In the genomic region with DNA sequence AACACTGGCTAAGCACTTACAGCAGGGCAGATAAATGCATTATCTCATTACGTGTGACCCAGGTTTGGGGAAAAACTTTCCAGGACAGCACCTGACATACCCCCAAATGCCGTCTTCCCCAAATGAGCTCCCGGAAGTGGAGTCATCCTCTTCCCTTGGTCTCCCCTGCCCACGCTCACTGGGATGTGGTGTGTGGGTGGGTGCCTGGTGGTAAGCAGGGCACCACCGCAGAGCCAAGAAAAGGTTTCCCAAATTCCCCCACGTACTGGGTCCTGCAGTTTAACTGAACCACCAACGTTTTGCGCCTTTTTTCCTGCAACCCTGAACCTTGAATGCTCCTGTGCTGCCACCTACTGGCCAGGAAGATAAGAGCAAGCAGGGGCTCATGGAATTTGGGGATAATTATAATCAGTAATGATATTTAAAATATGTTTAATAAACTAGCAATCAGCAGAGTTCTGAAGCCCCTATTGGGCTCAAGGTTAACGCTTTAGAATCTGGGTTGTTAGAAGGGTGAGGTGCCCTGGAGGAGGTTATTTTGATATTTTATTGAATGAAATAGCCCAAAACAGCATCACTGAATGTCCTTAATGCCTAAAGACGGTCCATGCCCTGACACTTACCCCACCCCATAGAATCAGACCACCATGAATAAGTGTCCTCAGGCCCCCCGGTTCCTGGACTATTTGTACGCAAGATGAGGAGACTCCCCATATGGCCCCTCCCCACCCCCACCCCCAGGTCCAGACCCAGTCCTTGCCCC, we compare ENCODE assay signal across 1 cellular context.
TF ChIP-seq lines count a peak whose summit lies in the region.

No MANE protein-coding gene starts in this region.

TF ChIP-seq in K562, 482 proteins besides CTCF, POLR2A, EP300 and RAD21 (continued from another document and continues in another):
- TF ChIP-seq, protein P1, sequence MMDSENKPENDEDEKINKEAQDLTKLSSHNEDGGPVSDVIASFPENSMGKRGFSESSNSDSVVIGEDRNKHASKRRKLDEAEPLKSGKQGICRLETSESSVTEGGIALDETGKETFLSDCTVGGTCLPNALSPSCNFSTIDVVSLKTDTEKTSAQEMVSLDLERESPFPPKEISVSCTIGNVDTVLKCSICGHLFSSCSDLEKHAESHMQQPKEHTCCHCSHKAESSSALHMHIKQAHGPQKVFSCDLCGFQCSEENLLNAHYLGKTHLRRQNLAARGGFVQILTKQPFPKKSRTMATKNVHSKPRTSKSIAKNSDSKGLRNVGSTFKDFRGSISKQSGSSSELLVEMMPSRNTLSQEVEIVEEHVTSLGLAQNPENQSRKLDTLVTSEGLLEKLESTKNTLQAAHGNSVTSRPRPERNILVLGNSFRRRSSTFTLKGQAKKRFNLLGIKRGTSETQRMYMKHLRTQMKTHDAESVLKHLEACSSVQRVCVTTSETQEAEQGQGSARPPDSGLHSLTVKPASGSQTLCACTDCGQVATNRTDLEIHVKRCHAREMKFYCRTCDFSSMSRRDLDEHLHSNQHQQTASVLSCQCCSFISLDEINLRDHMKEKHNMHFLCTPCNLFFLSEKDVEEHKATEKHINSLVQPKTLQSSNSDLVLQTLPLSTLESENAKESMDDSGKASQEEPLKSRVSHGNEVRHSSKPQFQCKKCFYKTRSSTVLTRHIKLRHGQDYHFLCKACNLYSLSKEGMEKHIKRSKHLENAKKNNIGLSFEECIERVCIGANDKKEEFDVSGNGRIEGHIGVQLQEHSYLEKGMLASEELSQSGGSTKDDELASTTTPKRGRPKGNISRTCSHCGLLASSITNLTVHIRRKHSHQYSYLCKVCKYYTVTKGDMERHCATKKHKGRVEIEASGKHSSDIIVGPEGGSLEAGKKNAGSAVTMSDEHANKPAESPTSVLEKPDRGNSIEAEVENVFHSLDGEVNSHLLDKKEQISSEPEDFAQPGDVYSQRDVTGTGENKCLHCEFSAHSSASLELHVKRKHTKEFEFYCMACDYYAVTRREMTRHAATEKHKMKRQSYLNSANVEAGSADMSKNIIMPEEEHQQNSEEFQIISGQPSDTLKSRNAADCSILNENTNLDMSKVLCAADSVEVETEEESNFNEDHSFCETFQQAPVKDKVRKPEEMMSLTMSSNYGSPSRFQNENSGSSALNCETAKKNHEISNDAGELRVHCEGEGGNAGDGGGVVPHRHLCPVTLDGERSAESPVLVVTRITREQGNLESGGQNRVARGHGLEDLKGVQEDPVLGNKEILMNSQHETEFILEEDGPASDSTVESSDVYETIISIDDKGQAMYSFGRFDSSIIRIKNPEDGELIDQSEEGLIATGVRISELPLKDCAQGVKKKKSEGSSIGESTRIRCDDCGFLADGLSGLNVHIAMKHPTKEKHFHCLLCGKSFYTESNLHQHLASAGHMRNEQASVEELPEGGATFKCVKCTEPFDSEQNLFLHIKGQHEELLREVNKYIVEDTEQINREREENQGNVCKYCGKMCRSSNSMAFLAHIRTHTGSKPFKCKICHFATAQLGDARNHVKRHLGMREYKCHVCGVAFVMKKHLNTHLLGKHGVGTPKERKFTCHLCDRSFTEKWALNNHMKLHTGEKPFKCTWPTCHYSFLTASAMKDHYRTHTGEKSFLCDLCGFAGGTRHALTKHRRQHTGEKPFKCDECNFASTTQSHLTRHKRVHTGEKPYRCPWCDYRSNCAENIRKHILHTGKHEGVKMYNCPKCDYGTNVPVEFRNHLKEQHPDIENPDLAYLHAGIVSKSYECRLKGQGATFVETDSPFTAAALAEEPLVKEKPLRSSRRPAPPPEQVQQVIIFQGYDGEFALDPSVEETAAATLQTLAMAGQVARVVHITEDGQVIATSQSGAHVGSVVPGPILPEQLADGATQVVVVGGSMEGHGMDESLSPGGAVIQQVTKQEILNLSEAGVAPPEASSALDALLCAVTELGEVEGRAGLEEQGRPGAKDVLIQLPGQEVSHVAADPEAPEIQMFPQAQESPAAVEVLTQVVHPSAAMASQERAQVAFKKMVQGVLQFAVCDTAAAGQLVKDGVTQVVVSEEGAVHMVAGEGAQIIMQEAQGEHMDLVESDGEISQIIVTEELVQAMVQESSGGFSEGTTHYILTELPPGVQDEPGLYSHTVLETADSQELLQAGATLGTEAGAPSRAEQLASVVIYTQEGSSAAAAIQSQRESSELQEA (IDR thresholded peaks at IDR 0.05; ENCODE audit: low read depth): no peak
- TF ChIP-seq CBFA2T2 (conservative IDR thresholded peaks at IDR 0.05) (no peak), MAFF (IDR thresholded peaks at IDR 0.05; ENCODE audit: low read length) (no peak), ZNF785 (CRISPR knock-in tag; IDR thresholded peaks at IDR 0.05) (no peak), NUFIP1 (IDR thresholded peaks at IDR 0.05; ENCODE audit: partially characterized antibody) (no peak), SLC30A9 (CRISPR knock-in tag; IDR thresholded peaks at IDR 0.05) (no peak), ZSCAN29 (IDR thresholded peaks at IDR 0.05) (no peak), SETDB1 (IDR thresholded peaks at IDR 0.05; ENCODE audit: low read length) (no peak), TEAD1 (CRISPR knock-in tag; IDR thresholded peaks at IDR 0.05) (no peak), ZNF830 (CRISPR knock-in tag; IDR thresholded peaks at IDR 0.05) (no peak), SMARCA4 (IDR thresholded peaks at IDR 0.05) (no peak), ZNF23 (CRISPR knock-in tag; IDR thresholded peaks at IDR 0.05) (no peak), BRCA1 (IDR thresholded peaks at IDR 0.05) (no peak), BRCA1 (CRISPR knock-in tag; IDR thresholded peaks at IDR 0.05) (no peak), ZNF232 (CRISPR knock-in tag; IDR thresholded peaks at IDR 0.05) (no peak), MEF2D (tag; conservative IDR thresholded peaks at IDR 0.05; ENCODE audit: low read depth) (no peak), DIDO1 (tag; IDR thresholded peaks at IDR 0.05; ENCODE audit: low read depth) (no peak), RB1 (IDR thresholded peaks at IDR 0.05; ENCODE audit: low read depth) (peak; percentile 78; the same call in 1 of the 2 replicates), RBM22 (IDR thresholded peaks at IDR 0.05; ENCODE audit: low read depth, low read length, poor library complexity, severe bottlenecking) (no peak), SMARCC2 (IDR thresholded peaks at IDR 0.05; ENCODE audit: low read depth) (no peak), LCOR (CRISPR knock-in tag; IDR thresholded peaks at IDR 0.05) (peak; percentile 50; the same call in 1 of the 2 replicates), SMAD1 (IDR thresholded peaks at IDR 0.05; ENCODE audit: low read depth, low read length, partially characterized antibody) (no peak), ZNF695 (CRISPR knock-in tag; IDR thresholded peaks at IDR 0.05) (no peak), SRSF3 (IDR thresholded peaks at IDR 0.05; ENCODE audit: insufficient read depth, low read length) (no peak), TAF9B (IDR thresholded peaks at IDR 0.05; ENCODE audit: partially characterized antibody) (no peak), ELF1 (tag; IDR thresholded peaks at IDR 0.05) (peak; percentile 59), SRF (CRISPR knock-in tag; IDR thresholded peaks at IDR 0.05) (no peak), ZNF197 (CRISPR knock-in tag; IDR thresholded peaks at IDR 0.05; ENCODE audit: low read depth) (no peak), MYNN (IDR thresholded peaks at IDR 0.05) (no peak), MYNN (CRISPR knock-in tag; IDR thresholded peaks at IDR 0.05) (no peak), NEUROD1 (IDR thresholded peaks at IDR 0.05; ENCODE audit: borderline replicate concordance, low read depth, low read length, partially characterized antibody) (no peak), HDAC8 (tag; IDR thresholded peaks at IDR 0.05) (no peak)
- TF ChIP-seq, protein P2, sequence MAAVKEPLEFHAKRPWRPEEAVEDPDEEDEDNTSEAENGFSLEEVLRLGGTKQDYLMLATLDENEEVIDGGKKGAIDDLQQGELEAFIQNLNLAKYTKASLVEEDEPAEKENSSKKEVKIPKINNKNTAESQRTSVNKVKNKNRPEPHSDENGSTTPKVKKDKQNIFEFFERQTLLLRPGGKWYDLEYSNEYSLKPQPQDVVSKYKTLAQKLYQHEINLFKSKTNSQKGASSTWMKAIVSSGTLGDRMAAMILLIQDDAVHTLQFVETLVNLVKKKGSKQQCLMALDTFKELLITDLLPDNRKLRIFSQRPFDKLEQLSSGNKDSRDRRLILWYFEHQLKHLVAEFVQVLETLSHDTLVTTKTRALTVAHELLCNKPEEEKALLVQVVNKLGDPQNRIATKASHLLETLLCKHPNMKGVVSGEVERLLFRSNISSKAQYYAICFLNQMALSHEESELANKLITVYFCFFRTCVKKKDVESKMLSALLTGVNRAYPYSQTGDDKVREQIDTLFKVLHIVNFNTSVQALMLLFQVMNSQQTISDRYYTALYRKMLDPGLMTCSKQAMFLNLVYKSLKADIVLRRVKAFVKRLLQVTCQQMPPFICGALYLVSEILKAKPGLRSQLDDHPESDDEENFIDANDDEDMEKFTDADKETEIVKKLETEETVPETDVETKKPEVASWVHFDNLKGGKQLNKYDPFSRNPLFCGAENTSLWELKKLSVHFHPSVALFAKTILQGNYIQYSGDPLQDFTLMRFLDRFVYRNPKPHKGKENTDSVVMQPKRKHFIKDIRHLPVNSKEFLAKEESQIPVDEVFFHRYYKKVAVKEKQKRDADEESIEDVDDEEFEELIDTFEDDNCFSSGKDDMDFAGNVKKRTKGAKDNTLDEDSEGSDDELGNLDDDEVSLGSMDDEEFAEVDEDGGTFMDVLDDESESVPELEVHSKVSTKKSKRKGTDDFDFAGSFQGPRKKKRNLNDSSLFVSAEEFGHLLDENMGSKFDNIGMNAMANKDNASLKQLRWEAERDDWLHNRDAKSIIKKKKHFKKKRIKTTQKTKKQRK (IDR thresholded peaks at IDR 0.05; ENCODE audit: borderline replicate concordance, low read depth, low read length): no peak
- TF ChIP-seq, protein P3, sequence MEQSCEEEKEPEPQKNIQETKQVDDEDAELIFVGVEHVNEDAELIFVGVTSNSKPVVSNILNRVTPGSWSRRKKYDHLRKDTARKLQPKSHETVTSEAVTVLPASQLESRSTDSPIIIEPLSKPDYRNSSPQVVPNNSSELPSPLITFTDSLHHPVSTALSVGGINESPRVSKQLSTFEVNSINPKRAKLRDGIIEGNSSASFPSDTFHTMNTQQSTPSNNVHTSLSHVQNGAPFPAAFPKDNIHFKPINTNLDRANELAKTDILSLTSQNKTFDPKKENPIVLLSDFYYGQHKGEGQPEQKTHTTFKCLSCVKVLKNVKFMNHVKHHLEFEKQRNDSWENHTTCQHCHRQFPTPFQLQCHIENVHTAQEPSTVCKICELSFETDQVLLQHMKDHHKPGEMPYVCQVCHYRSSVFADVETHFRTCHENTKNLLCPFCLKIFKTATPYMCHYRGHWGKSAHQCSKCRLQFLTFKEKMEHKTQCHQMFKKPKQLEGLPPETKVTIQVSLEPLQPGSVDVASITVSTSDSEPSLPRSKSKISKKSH (CRISPR knock-in tag; IDR thresholded peaks at IDR 0.05): no peak
- TF ChIP-seq, protein P4, sequence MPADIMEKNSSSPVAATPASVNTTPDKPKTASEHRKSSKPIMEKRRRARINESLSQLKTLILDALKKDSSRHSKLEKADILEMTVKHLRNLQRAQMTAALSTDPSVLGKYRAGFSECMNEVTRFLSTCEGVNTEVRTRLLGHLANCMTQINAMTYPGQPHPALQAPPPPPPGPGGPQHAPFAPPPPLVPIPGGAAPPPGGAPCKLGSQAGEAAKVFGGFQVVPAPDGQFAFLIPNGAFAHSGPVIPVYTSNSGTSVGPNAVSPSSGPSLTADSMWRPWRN (IDR thresholded peaks at IDR 0.05; ENCODE audit: low read depth): no peak
- TF ChIP-seq, protein P5, sequence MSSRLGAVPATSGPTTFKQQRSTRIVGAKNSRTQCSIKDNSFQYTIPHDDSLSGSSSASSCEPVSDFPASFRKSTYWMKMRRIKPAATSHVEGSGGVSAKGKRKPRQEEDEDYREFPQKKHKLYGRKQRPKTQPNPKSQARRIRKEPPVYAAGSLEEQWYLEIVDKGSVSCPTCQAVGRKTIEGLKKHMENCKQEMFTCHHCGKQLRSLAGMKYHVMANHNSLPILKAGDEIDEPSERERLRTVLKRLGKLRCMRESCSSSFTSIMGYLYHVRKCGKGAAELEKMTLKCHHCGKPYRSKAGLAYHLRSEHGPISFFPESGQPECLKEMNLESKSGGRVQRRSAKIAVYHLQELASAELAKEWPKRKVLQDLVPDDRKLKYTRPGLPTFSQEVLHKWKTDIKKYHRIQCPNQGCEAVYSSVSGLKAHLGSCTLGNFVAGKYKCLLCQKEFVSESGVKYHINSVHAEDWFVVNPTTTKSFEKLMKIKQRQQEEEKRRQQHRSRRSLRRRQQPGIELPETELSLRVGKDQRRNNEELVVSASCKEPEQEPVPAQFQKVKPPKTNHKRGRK (tag; IDR thresholded peaks at IDR 0.05): no peak
- TF ChIP-seq, protein P6, sequence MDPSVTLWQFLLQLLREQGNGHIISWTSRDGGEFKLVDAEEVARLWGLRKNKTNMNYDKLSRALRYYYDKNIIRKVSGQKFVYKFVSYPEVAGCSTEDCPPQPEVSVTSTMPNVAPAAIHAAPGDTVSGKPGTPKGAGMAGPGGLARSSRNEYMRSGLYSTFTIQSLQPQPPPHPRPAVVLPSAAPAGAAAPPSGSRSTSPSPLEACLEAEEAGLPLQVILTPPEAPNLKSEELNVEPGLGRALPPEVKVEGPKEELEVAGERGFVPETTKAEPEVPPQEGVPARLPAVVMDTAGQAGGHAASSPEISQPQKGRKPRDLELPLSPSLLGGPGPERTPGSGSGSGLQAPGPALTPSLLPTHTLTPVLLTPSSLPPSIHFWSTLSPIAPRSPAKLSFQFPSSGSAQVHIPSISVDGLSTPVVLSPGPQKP (CRISPR knock-in tag; IDR thresholded peaks at IDR 0.05): no peak
- TF ChIP-seq, protein P7, sequence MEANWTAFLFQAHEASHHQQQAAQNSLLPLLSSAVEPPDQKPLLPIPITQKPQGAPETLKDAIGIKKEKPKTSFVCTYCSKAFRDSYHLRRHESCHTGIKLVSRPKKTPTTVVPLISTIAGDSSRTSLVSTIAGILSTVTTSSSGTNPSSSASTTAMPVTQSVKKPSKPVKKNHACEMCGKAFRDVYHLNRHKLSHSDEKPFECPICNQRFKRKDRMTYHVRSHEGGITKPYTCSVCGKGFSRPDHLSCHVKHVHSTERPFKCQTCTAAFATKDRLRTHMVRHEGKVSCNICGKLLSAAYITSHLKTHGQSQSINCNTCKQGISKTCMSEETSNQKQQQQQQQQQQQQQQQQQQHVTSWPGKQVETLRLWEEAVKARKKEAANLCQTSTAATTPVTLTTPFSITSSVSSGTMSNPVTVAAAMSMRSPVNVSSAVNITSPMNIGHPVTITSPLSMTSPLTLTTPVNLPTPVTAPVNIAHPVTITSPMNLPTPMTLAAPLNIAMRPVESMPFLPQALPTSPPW (CRISPR knock-in tag; IDR thresholded peaks at IDR 0.05): peak; percentile 22; the same call in 1 of the 2 replicates
- TF ChIP-seq, protein P8, sequence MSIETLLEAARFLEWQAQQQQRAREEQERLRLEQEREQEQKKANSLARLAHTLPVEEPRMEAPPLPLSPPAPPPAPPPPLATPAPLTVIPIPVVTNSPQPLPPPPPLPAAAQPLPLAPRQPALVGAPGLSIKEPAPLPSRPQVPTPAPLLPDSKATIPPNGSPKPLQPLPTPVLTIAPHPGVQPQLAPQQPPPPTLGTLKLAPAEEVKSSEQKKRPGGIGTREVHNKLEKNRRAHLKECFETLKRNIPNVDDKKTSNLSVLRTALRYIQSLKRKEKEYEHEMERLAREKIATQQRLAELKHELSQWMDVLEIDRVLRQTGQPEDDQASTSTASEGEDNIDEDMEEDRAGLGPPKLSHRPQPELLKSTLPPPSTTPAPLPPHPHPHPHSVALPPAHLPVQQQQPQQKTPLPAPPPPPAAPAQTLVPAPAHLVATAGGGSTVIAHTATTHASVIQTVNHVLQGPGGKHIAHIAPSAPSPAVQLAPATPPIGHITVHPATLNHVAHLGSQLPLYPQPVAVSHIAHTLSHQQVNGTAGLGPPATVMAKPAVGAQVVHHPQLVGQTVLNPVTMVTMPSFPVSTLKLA (conservative IDR thresholded peaks at IDR 0.05): no peak
